22 cellular contexts compared by ENCODE assay signal in genomic region chr3:62676686-62677271, GRCh38.
"Had no signal": no experiment of that assay in that cellular context is flagged by ENCODE, and none has a peak within 500 bp of the region (broad histone marks: within the 10 kb centered on the region; RNA-seq: fewer than 3 reads in every experiment).

No MANE protein-coding gene starts in this region.

- H3K4me3 ChIP-seq: gastrocnemius medialis, heart right ventricle, right atrium auricular region, sigmoid colon, skin epidermis, testis, tibial nerve, upper lobe of right lung, vagina had no signal

- H3K36me3 ChIP-seq: gastrocnemius medialis, heart right ventricle, neutrophil, right atrium auricular region, sigmoid colon, tibial nerve, upper lobe of right lung, vagina had no signal

- ATAC-seq: esophagus mucosa; gastrocnemius medialis; heart right ventricle; naive thymus-derived CD4-positive, alpha-beta T cell; stimulated activated naive B cell treated with anti-CD40 and anti-IgM and Interleukin-4, amounts not matched to agents 10 μg/mL and 1 μg/mL and 100 μg/mL, for 72 hours; stimulated activated naive CD8-positive, alpha-beta T cell treated with anti-CD3 and anti-CD28 coated beads, Interleukin-15, amount 100 ng/mL, for 72 hours; upper lobe of right lung had no signal

- DNase-seq: effector CD4-positive, alpha-beta T cell; gastrocnemius medialis; heart right ventricle; hypothalamus; kidney glomerular epithelial cell; mammary epithelial cell; naive thymus-derived CD4-positive, alpha-beta T cell; nephron progenitor cell; posterior cingulate gyrus; sigmoid colon; stimulated activated CD4-positive, alpha-beta T cell treated with anti-CD3 and anti-CD28 coated beads, Interleukin-2, amount 100 ng/mL, for 24 hours; stimulated activated CD4-positive, alpha-beta T cell treated with anti-CD3 and anti-CD28 coated beads, Interleukin-4, amount 100 ng/mL, for 4 hours; stimulated activated naive B cell treated with anti-CD40 and anti-IgM and Interleukin-4, amounts not matched to agents 10 μg/mL and 1 μg/mL and 100 μg/mL, for 72 hours; stimulated activated naive CD8-positive, alpha-beta T cell treated with anti-CD3 and anti-CD28 coated beads, Interleukin-15, amount 100 ng/mL, for 72 hours; testis; upper lobe of right lung had no signal

- H3K4me1 ChIP-seq: gastrocnemius medialis, sigmoid colon, testis, tibial nerve, upper lobe of right lung, vagina had no signal

- H3K27me3 ChIP-seq: gastrocnemius medialis, heart right ventricle, neutrophil, right atrium auricular region, sigmoid colon, testis, tibial nerve, upper lobe of right lung, vagina had no signal

- H3K9me3 ChIP-seq: gastrocnemius medialis, heart right ventricle, neutrophil, right atrium auricular region, sigmoid colon, testis, tibial nerve, upper lobe of right lung, vagina had no signal

- H3K27ac ChIP-seq: gastrocnemius medialis, heart right ventricle, neutrophil, right atrium auricular region, sigmoid colon, skin epidermis, testis, tibial nerve, upper lobe of right lung, vagina had no signal
